Comparison of ENCODE assay signal across 1 cellular context in the genomic region with DNA sequence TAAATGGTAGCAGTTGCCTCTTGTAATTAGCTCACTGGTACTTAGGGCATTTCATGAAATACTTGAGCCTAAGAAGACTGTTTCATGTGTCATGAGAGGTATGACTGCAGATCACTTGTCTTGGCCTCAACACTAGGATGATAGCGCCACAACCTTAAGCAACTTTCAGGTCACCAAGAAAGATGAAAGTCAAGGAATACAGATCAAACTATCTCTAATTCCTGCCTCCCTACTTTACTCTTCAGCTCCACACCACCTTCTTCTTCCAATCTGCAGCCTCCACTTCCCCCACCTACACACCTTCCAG.
TF ChIP-seq lines count a peak whose summit lies in the region.

No MANE protein-coding gene starts in this region.

TF ChIP-seq in GM12878, 131 proteins besides CTCF, POLR2A, EP300 and RAD21:
- TF ChIP-seq JUNB (IDR thresholded peaks at IDR 0.05) (no peak), ETV6 (conservative IDR thresholded peaks at IDR 0.05 in 1 of 2, IDR thresholded peaks at IDR 0.05 in 1 of 2; ENCODE audit: borderline replicate concordance in 1 of 2, low read depth in 1 of 2) (no peak), SMAD1 (IDR thresholded peaks at IDR 0.05; ENCODE audit: low read depth, partially characterized antibody) (no peak), TCF3 (IDR thresholded peaks at IDR 0.05; ENCODE audit: borderline replicate concordance, insufficient read depth, low read depth, low read length) (no peak), USF2 (IDR thresholded peaks at IDR 0.05; ENCODE audit: borderline replicate concordance, low read depth, low read length) (no peak), NFIC (IDR thresholded peaks at IDR 0.05; ENCODE audit: low read depth, low read length) (no peak)
